15 cellular contexts compared by ENCODE assay signal in genomic region chr22:47625013-47625385, GRCh38.
DNase-seq lines count a peak whose midpoint lies in the region; ATAC-seq and TF ChIP-seq lines count a peak whose summit lies in the region.
"Had no signal": no experiment of that assay in that cellular context is flagged by ENCODE, and none has a peak within 500 bp of the region (broad histone marks: within the 10 kb centered on the region; RNA-seq: fewer than 3 reads in every experiment).

No MANE protein-coding gene starts in this region.

- no peak overlapping the region for H3K27ac ChIP-seq in right cardiac atrium (ENCODE audit: low read length)
- H3K27ac ChIP-seq in lung (ENCODE audit: low read depth in 1 of 2, low read length in 1 of 2): no peak overlapping the region
- H3K27ac ChIP-seq in sigmoid colon: no peak overlapping the region

- intact Hi-C loops in cardiac septum (cut with DNase I) (no loop called here), right cardiac atrium (cut with DNase I) (no loop called here), sigmoid colon (cut with DNase I) (no loop called here)

- WGBS in right cardiac atrium: 75% methylated on average over 13 of the region's 13 CpGs
- 81 to 86% methylated on average over 13 of the region's 13 CpGs for WGBS in lung, 2 donors
- 72 to 86% methylated on average over 13 of the region's 13 CpGs for WGBS in sigmoid colon, 2 donors

- in situ Hi-C loops in G401 (cut with HindIII; ENCODE audit: low sequenced_read_pairs): no loop called here

- no peak for TF ChIP-seq POLR2A in sigmoid colon (IDR thresholded peaks at IDR 0.05)

- H3K4me3 ChIP-seq in right cardiac atrium (ENCODE audit: low read length) (no peak overlapping the region), lung (no peak overlapping the region), sigmoid colon (no peak overlapping the region)
- H3K4me3 ChIP-seq: HAP-1 had no signal

- H3K36me3 ChIP-seq in lung (ENCODE audit: control insufficient read depth in 2 of 2, insufficient read depth in 2 of 2, low read length in 2 of 2) (no peaks in the 10 kb centered on the region), sigmoid colon (no peaks in the 10 kb centered on the region)
- H3K36me3 ChIP-seq: BE2C, HAP-1 had no signal

- DNase-seq in cardiac septum (ENCODE audit: low spot score) (peak; percentile 68), right cardiac atrium (no peak), ecto neural progenitor cell (ENCODE audit: low spot score) (peak; percentile 27), lung (ENCODE audit: low spot score) (peak; percentile 19), sigmoid colon (peak; percentile 36), nucleus accumbens (lab: John Stamatoyannopoulos, UW) (no peak), G401 (ENCODE audit: low spot score) (no peak)
- DNase-seq: ACHN; BE2C; C1 segment of cervical spinal cord; Caco-2; CD4-positive, alpha-beta T cell; GDM1 had no signal

- no peak for ATAC-seq in right cardiac atrium
- ATAC-seq in lung (ENCODE audit: insufficient read depth, low FRiP score): no peak
- ATAC-seq in activated CD4-positive, CD25-positive, alpha-beta regulatory T cell treated with anti-CD3 and anti-CD28 coated beads, Interleukin-2, amount 50 U/mL, for 24 hours: no peak

- TF ChIP-seq EP300 in sigmoid colon (IDR thresholded peaks at IDR 0.05): no peak

- no peaks in the 10 kb centered on the region for H3K27me3 ChIP-seq in right cardiac atrium (ENCODE audit: control insufficient read depth, insufficient read depth)
- no peaks in the 10 kb centered on the region for H3K27me3 ChIP-seq in lung (ENCODE audit: control insufficient read depth, insufficient read depth)
- no peaks in the 10 kb centered on the region for H3K27me3 ChIP-seq in sigmoid colon
- H3K27me3 ChIP-seq: BE2C had no signal

- no peaks in the 10 kb centered on the region for H3K4me1 ChIP-seq in right cardiac atrium (ENCODE audit: control insufficient read depth, insufficient read depth, low read length)
- H3K4me1 ChIP-seq in lung (ENCODE audit: control insufficient read depth in 2 of 2, insufficient read depth in 2 of 2, low read length in 2 of 2): no peaks in the 10 kb centered on the region
- H3K4me1 ChIP-seq in sigmoid colon: peaks cover 0 to 11% (median 9%) of the 10 kb centered on the region in 4 donors
- H3K4me1 ChIP-seq: BE2C, Caco-2, HAP-1 had no signal

- no peak for TF ChIP-seq CTCF in lung (IDR thresholded peaks at IDR 0.05; ENCODE audit: control extremely low read depth, extremely low read depth)
- no peak for TF ChIP-seq CTCF in sigmoid colon (IDR thresholded peaks at IDR 0.05)

- no peaks in the 10 kb centered on the region for H3K9me3 ChIP-seq in right cardiac atrium (ENCODE audit: control insufficient read depth, low read length)
- H3K9me3 ChIP-seq in lung (ENCODE audit: control insufficient read depth in 2 of 2, insufficient read depth in 1 of 2, low read length in 1 of 2): peaks cover 0 to 6% of the 10 kb centered on the region in 2 donors
- no peaks in the 10 kb centered on the region for H3K9me3 ChIP-seq in sigmoid colon
- H3K9me3 ChIP-seq: Caco-2, HAP-1 had no signal

Comparison
In these comparisons a context has a peak if more than half of its experiments do, and no peak if none do; other contexts are left out.
1. DNase-seq: peak in cardiac septum (single experiment), ecto neural progenitor cell (single experiment), lung (single experiment) and sigmoid colon (single experiment); none in right cardiac atrium (0 of 3), nucleus accumbens (0 of 56) and G401 (single experiment).